ENCODE assay signal across 18 cellular contexts in genomic region chr15:68636256-68636655, GRCh38. TPM values are rescaled to one million over a fixed set of nuclear protein-coding genes. Genes with fewer than 3 reads are reported as not detected.
DNase-seq lines count a peak whose midpoint lies in the region; ATAC-seq, FAIRE-seq and TF ChIP-seq lines count a peak whose summit lies in the region.
"Had no signal": no experiment of that assay in that cellular context is flagged by ENCODE, and none has a peak within 500 bp of the region (broad histone marks: within the 10 kb centered on the region; RNA-seq: fewer than 3 reads in every experiment).

No MANE protein-coding gene starts in this region.

- TF ChIP-seq CTCF in IMR-90 (conservative IDR thresholded peaks at IDR 0.05; ENCODE audit: low read depth, low read length) (no peak), brain (conservative IDR thresholded peaks at IDR 0.05) (no peak), transverse colon (IDR thresholded peaks at IDR 0.05) (no peak)

- H3K9me3 ChIP-seq in IMR-90 (ENCODE audit: control insufficient read depth, insufficient read depth, low read length) (no peaks in the 10 kb centered on the region), mesenchymal stem cell (ENCODE audit: control insufficient read depth, low read length) (no peaks in the 10 kb centered on the region), transverse colon (no peaks in the 10 kb centered on the region)

- FAIRE-seq in urothelium cell line (lab: Jason Lieb, UNC) = peak; percentile 77

- WGBS in IMR-90 (ENCODE audit: extremely low coverage in 2 of 2, insufficient read length in 1 of 2), 2 experiments = no CpG with 5 or more reads among the region's 5 CpGs
- 95% methylated on average over 5 of the region's 5 CpGs for WGBS in mesenchymal stem cell
- 82% methylated on average over 5 of the region's 5 CpGs; no CpG with 5 or more reads in 1 of the 2 donors for WGBS in transverse colon (ENCODE audit: low coverage in 1 of 2), 2 donors

- H3K9ac ChIP-seq in IMR-90 (ENCODE audit: low read depth, low read length) = no peak overlapping the region
- H3K9ac ChIP-seq in mesenchymal stem cell (ENCODE audit: low read length) = peak overlapping the region; percentile 62

- H3K4me1 ChIP-seq in IMR-90 (ENCODE audit: control insufficient read depth, insufficient read depth, low read length) (peaks cover 48% of the 10 kb centered on the region), mesenchymal stem cell (ENCODE audit: control insufficient read depth, insufficient read depth, low read depth, low read length) (peaks cover 34% of the 10 kb centered on the region), transverse colon (peaks cover 0 to 11% (median 0%) of the 10 kb centered on the region in 4 donors)

- H3K36me3 ChIP-seq in IMR-90 (ENCODE audit: control insufficient read depth, insufficient read depth, low read length) (no peaks in the 10 kb centered on the region), mesenchymal stem cell (ENCODE audit: control insufficient read depth in 1 of 2, insufficient read depth in 2 of 2, low read depth in 1 of 2, low read length in 2 of 2) (peaks cover 0 to 10% of the 10 kb centered on the region in 2 experiments), transverse colon (no peaks in the 10 kb centered on the region)

- H3K4me3 Mint-ChIP-seq in brain = no peak overlapping the region
- H3K4me3 Mint-ChIP-seq: CD4-positive, alpha-beta T cell had no signal

- CTCF ChIA-PET in IMR-90 (lab: Yijun Ruan, JAX) = no interaction called here

- no peak overlapping the region for H4K91ac ChIP-seq in IMR-90 (ENCODE audit: insufficient read depth, low read depth, low read length)
- no peak overlapping the region for H4K91ac ChIP-seq in mesenchymal stem cell (ENCODE audit: low read length)

- intact Hi-C loops in IMR-90 (cut with micrococcal nuclease) (no loop called here), transverse colon (cut with DNase I; ENCODE audit: low total_unique reads) (no loop called here)

- no peak for TF ChIP-seq EP300 in transverse colon (IDR thresholded peaks at IDR 0.05; ENCODE audit: low read depth)

- in situ Hi-C loops in IMR-90 (cut with MboI; ENCODE audit: low sequenced_read_pairs) (no loop called here), transverse colon (cut with MboI; ENCODE audit: low pct_ligation_motif_present in 1 of 4, low pct_unique_long_range_greater_than_20kb in 1 of 4, low sequenced_read_pairs in 3 of 4) (no loop called here)

- H4K5ac ChIP-seq in IMR-90 (ENCODE audit: low read depth, low read length) = no peak overlapping the region

- H2BK12ac ChIP-seq in mesenchymal stem cell (ENCODE audit: low read length in 2 of 2) = peak overlapping the region in 1 of 2 experiments; percentile 28

- peaks cover 96% of the 10 kb centered on the region for H3K4me1 Mint-ChIP-seq in brain

- H3K14ac ChIP-seq in IMR-90 (replicated peaks; ENCODE audit: low read depth, low read length) (no peak overlapping the region), mesenchymal stem cell (ENCODE audit: low read length in 2 of 2) (no peak overlapping the region)

- no peaks in the 10 kb centered on the region for H3K36me3 Mint-ChIP-seq in brain

- TF ChIP-seq POLR2A in IMR-90 (IDR thresholded peaks at IDR 0.05; ENCODE audit: low read depth, low read length) (no peak), transverse colon (IDR thresholded peaks at IDR 0.05) (no peak)

- no peak overlapping the region for H2BK20ac ChIP-seq in IMR-90 (ENCODE audit: low read depth, low read length)

- H3K9me1 ChIP-seq in IMR-90 (ENCODE audit: insufficient read depth, low read length) = peaks cover 42% of the 10 kb centered on the region

- no peak overlapping the region for H2AK9ac ChIP-seq in IMR-90 (replicated peaks; ENCODE audit: low read depth, low read length, poor library complexity)

- no peak overlapping the region for H3K56ac ChIP-seq in IMR-90 (ENCODE audit: extremely low read depth, insufficient read depth, low read length)

- no peak overlapping the region for H4K8ac ChIP-seq in IMR-90 (ENCODE audit: low read depth in 2 of 2, low read length in 2 of 2)
- no peak overlapping the region for H4K8ac ChIP-seq in mesenchymal stem cell (ENCODE audit: low read length)

- DNase-seq in IMR-90 (no peak), mesenchymal stem cell (no peak), urothelium cell line (ENCODE audit: low spot score) (no peak), NCI-H2227 treated with DMSO at 0.1 percent for 48 hours (lab: John Stamatoyannopoulos, UW) (no peak), transverse colon (no peak), D341Med (ENCODE audit: low spot score) (no peak)
- DNase-seq: ACHN; AML-193; Calu3; CD4-positive, alpha-beta T cell; DMS79; HCEC 1CT; NCI-H187; NCI-H2171; NCI-H446 treated with DMSO at 0.1 percent for 48 hours; NCI-H774 had no signal

- H4K20me1 ChIP-seq in IMR-90 (ENCODE audit: insufficient read depth, low read length) = no peaks in the 10 kb centered on the region

- H3K27me3 ChIP-seq in IMR-90 (ENCODE audit: control insufficient read depth, insufficient read depth, low read length) (no peaks in the 10 kb centered on the region), mesenchymal stem cell (ENCODE audit: control insufficient read depth in 1 of 2, insufficient read depth in 1 of 2, low read length in 2 of 2) (no peaks in the 10 kb centered on the region), transverse colon (no peaks in the 10 kb centered on the region)

- H3K79me1 ChIP-seq in IMR-90 (ENCODE audit: low read depth in 1 of 2, low read length in 2 of 2) (peaks cover 15 to 69% of the 10 kb centered on the region in 2 experiments; a peak in 3 of 4 replicates), mesenchymal stem cell (replicated peaks; ENCODE audit: low read length, poor library complexity, severe bottlenecking) (peaks cover 49% of the 10 kb centered on the region)

- H3K27ac ChIP-seq in IMR-90 (ENCODE audit: insufficient read depth, low read length) = no peak overlapping the region
- no peak overlapping the region for H3K27ac ChIP-seq in mesenchymal stem cell (ENCODE audit: low read length, poor library complexity, severe bottlenecking)
- H3K27ac ChIP-seq in transverse colon = no peak overlapping the region

- H3K18ac ChIP-seq in IMR-90 (ENCODE audit: low read depth, low read length) (no peak overlapping the region), mesenchymal stem cell (ENCODE audit: low read depth in 1 of 2, low read length in 2 of 2) (no peak overlapping the region)

- TF ChIP-seq RAD21 in IMR-90 (IDR thresholded peaks at IDR 0.05; ENCODE audit: low read length) = no peak

- H2AFZ ChIP-seq in IMR-90 (replicated peaks; ENCODE audit: low read length, poor library complexity) = no peak overlapping the region
- H2AFZ ChIP-seq in mesenchymal stem cell (ENCODE audit: low read depth, low read length) = no peak overlapping the region

- H3K4me3 ChIP-seq in IMR-90 (ENCODE audit: insufficient read depth, low read depth, low read length) (no peak overlapping the region), mesenchymal stem cell (ENCODE audit: insufficient read depth in 1 of 2, low read depth in 1 of 2, low read length in 2 of 2) (no peak overlapping the region), transverse colon (no peak overlapping the region)

- H3K27ac Mint-ChIP-seq in brain = peak overlapping the region in 4 of 5 experiments; percentile 81 to 95 (median 90)
- H3K27ac Mint-ChIP-seq: CD4-positive, alpha-beta T cell had no signal

- H2BK120ac ChIP-seq in IMR-90 (ENCODE audit: low read depth, low read length) (no peak overlapping the region), mesenchymal stem cell (ENCODE audit: low read depth, low read length) (no peak overlapping the region)

- H3K27me3 Mint-ChIP-seq in brain = no peaks in the 10 kb centered on the region
- H3K27me3 Mint-ChIP-seq: CD4-positive, alpha-beta T cell had no signal

- H3K4me2 ChIP-seq in IMR-90 (ENCODE audit: low read depth, low read length) (no peak overlapping the region), mesenchymal stem cell (ENCODE audit: low read length, poor library complexity, severe bottlenecking) (no peak overlapping the region)

- H3K4ac ChIP-seq in IMR-90 (ENCODE audit: low read depth, low read length) (0 out of 2 replicates have a peak overlapping the region, but pooled peaks have one; percentile 27), mesenchymal stem cell (ENCODE audit: low read depth in 1 of 2, low read length in 2 of 2) (no peak overlapping the region)

- dilution Hi-C loops in IMR-90 (cut with HindIII; ENCODE audit: low sequenced_read_pairs, unreplicated experiment) = no loop called here

- H2AK5ac ChIP-seq in IMR-90 (ENCODE audit: low read depth, low read length) (peak overlapping the region; percentile 21; the same call in 1 of the 2 replicates), mesenchymal stem cell (ENCODE audit: low read length, severe bottlenecking) (no peak overlapping the region)

- no peak for ATAC-seq in IMR-90 (ENCODE audit: low read depth)
- ATAC-seq: Panc1 had no signal

- no peaks in the 10 kb centered on the region for H3K9me3 Mint-ChIP-seq in brain
- H3K9me3 Mint-ChIP-seq: CD4-positive, alpha-beta T cell had no signal

- POLR2A ChIA-PET in IMR-90 (lab: Charles Lee; ENCODE audit: unreplicated experiment) = no interaction called here

- H3K23ac ChIP-seq in IMR-90 (ENCODE audit: low read depth, low read length) (no peak overlapping the region), mesenchymal stem cell (ENCODE audit: low read length in 2 of 2) (no peak overlapping the region)

- BruUV-seq in IMR-90 (replicated peaks; lab: Mats Ljungman, UMichigan) = no TSS peak

- H2BK15ac ChIP-seq in IMR-90 (ENCODE audit: low read depth, low read length) (no peak overlapping the region), mesenchymal stem cell (ENCODE audit: low read depth, poor library complexity, severe bottlenecking) (no peak overlapping the region)

- H2BK5ac ChIP-seq in IMR-90 (ENCODE audit: low read depth, low read length, poor library complexity, severe bottlenecking) (no peak overlapping the region), mesenchymal stem cell (ENCODE audit: low read depth, low read length, poor library complexity, severe bottlenecking) (no peak overlapping the region)

TF ChIP-seq in IMR-90, 13 proteins besides CTCF, POLR2A, EP300 and RAD21 (continues in another document):
- TF ChIP-seq NFE2L2 (IDR thresholded peaks at IDR 0.05; ENCODE audit: low read depth, low read length) (no peak), USF2 (IDR thresholded peaks at IDR 0.05; ENCODE audit: low read depth, low read length) (no peak)

RNA-seq across cellular contexts. Expression of gene CORO2B, which starts 57.5 kb away (rescaled TPM):
- 9.3 and 9.7 TPM in 2 replicates for total RNA-seq in IMR-90 (2012; rRNA removed)
- 39.3 and 43.2 TPM in 2 replicates for polyA plus RNA-seq in IMR-90 (2012; rRNA removed)
- polyA plus RNA-seq in IMR-90 (2012; cell fraction: cytosol; rRNA removed) = 29.1 and 32.4 TPM in 2 replicates
- 24.4 and 27.5 TPM in 2 replicates for polyA plus RNA-seq in IMR-90 (2012; cell fraction: nucleus; rRNA removed; ENCODE audit: low replicate concordance)
- 59.3 TPM for polyA plus RNA-seq in brain (ENCODE audit: insufficient read depth, low read depth, low replicate concordance)
- polyA plus RNA-seq in mesenchymal stem cell (2013, experiment 1 of 2) = 6.0 TPM
- 6.3 TPM for polyA plus RNA-seq in mesenchymal stem cell (2013, experiment 2 of 2)
- total RNA-seq in transverse colon = 1 to 10 TPM in 3 of 4 donors, under 1 TPM in 1; 0.40 to 2.2 (median 2.0) TPM
- total RNA-seq: CD4-positive, alpha-beta T cell had no signal
